Comparison of ENCODE assay signal across 27 cellular contexts in genomic region chr15:65331811-65332210, GRCh38. TPM values are rescaled to one million over a fixed set of nuclear protein-coding genes. Genes with fewer than 3 reads are reported as not detected.
"Had no signal": no experiment of that assay in that cellular context is flagged by ENCODE, and none has a peak within 500 bp of the region (broad histone marks: within the 10 kb centered on the region; RNA-seq: fewer than 3 reads in every experiment).

No MANE protein-coding gene starts in this region.

- H3K4me1 Mint-ChIP-seq: activated CD4-positive, alpha-beta T cell treated with anti-CD3 and anti-CD28 coated beads, Interleukin-2, amount 10 ng/mL, durations not matched to agents 24 days and 14 days; central memory CD8-positive, alpha-beta T cell; stimulated activated naive CD8-positive, alpha-beta T cell treated with anti-CD3 and anti-CD28 coated beads, Interleukin-15, amount 100 ng/mL, for 72 hours had no signal

- H3K27me3 ChIP-seq: gastrocnemius medialis, heart left ventricle had no signal

- H3K27ac Mint-ChIP-seq: activated CD4-positive, alpha-beta T cell treated with anti-CD3 and anti-CD28 coated beads, Interleukin-2, amount 10 ng/mL, durations not matched to agents 24 days and 14 days; activated CD8-positive, alpha-beta T cell treated with anti-CD3 and anti-CD28 coated beads, Interleukin-2, amount 10 ng/mL, durations not matched to agents 7 days and 5 days; activated naive CD4-positive, alpha-beta T cell treated with anti-CD3 and anti-CD28 coated beads for 36 hours; activated naive CD8-positive, alpha-beta T cell treated with anti-CD3 and anti-CD28 coated beads, Interleukin-2, amount 50 U/mL, for 24 hours; stimulated activated naive CD8-positive, alpha-beta T cell treated with anti-CD3 and anti-CD28 coated beads, Interleukin-15, amount 100 ng/mL, for 72 hours; type B pancreatic cell had no signal

- H3K36me3 ChIP-seq: gastrocnemius medialis, heart left ventricle had no signal

- H3K4me1 ChIP-seq: gastrocnemius medialis, psoas muscle had no signal

- FAIRE-seq: small intestine had no signal

- H3K9me3 Mint-ChIP-seq: activated CD4-positive, alpha-beta T cell treated with anti-CD3 and anti-CD28 coated beads, Interleukin-2, amount 10 ng/mL, durations not matched to agents 24 days and 14 days; activated naive CD4-positive, alpha-beta T cell treated with anti-CD3 and anti-CD28 coated beads for 36 hours; activated naive CD8-positive, alpha-beta T cell treated with anti-CD3 and anti-CD28 coated beads, Interleukin-2, amount 50 U/mL, for 24 hours; activated T-cell treated with anti-CD3 and anti-CD28 coated beads, Interleukin-2, amount 50 U/mL, for 4 hours; central memory CD8-positive, alpha-beta T cell; neural crest cell; stimulated activated naive CD8-positive, alpha-beta T cell treated with anti-CD3 and anti-CD28 coated beads, Interleukin-15, amount 100 ng/mL, for 72 hours; type B pancreatic cell had no signal

- H3K4me3 ChIP-seq: coronary artery, gastrocnemius medialis, heart left ventricle, psoas muscle had no signal

- H3K27ac ChIP-seq: coronary artery, gastrocnemius medialis, heart left ventricle, psoas muscle had no signal

- H3K9me3 ChIP-seq: gastrocnemius medialis, heart left ventricle, psoas muscle had no signal

- H3K4me3 Mint-ChIP-seq: activated CD4-positive, alpha-beta T cell treated with anti-CD3 and anti-CD28 coated beads, Interleukin-2, amount 10 ng/mL, durations not matched to agents 24 days and 14 days; activated CD8-positive, alpha-beta T cell treated with anti-CD3 and anti-CD28 coated beads, Interleukin-2, amount 10 ng/mL, durations not matched to agents 7 days and 5 days; activated naive CD4-positive, alpha-beta T cell treated with anti-CD3 and anti-CD28 coated beads for 36 hours; activated naive CD8-positive, alpha-beta T cell treated with anti-CD3 and anti-CD28 coated beads, Interleukin-2, amount 50 U/mL, for 24 hours; activated T-cell treated with anti-CD3 and anti-CD28 coated beads, Interleukin-2, amount 50 U/mL, for 4 hours; central memory CD8-positive, alpha-beta T cell; stimulated activated naive CD8-positive, alpha-beta T cell treated with anti-CD3 and anti-CD28 coated beads, Interleukin-15, amount 100 ng/mL, for 72 hours; type B pancreatic cell had no signal

- H3K27me3 Mint-ChIP-seq: activated naive CD8-positive, alpha-beta T cell treated with anti-CD3 and anti-CD28 coated beads, Interleukin-2, amount 50 U/mL, for 24 hours; type B pancreatic cell had no signal

- DNase-seq: activated CD4-positive, alpha-beta T cell treated with anti-CD3 and anti-CD28 coated beads, Interleukin-2, amount 10 ng/mL, durations not matched to agents 24 days and 14 days; activated CD4-positive, CD25-positive, alpha-beta regulatory T cell; activated CD8-positive, alpha-beta memory T cell treated with anti-CD3 and anti-CD28 coated beads, Interleukin-2, amount 50 U/mL, for 4 hours; activated CD8-positive, alpha-beta T cell treated with anti-CD3 and anti-CD28 coated beads, Interleukin-2, amount 10 ng/mL, durations not matched to agents 7 days and 5 days; activated naive CD4-positive, alpha-beta T cell treated with anti-CD3 and anti-CD28 coated beads for 36 hours; activated naive CD8-positive, alpha-beta T cell treated with anti-CD3 and anti-CD28 coated beads, Interleukin-2, amount 50 U/mL, for 24 hours; activated T-cell treated with anti-CD3 and anti-CD28 coated beads, Interleukin-2, amount 50 U/mL, for 4 hours; anterior cingulate cortex; erythroblast; gastrocnemius medialis; heart left ventricle; kidney glomerular epithelial cell; left ventricle myocardium superior; right cardiac atrium; small intestine; stimulated activated CD4-positive, alpha-beta T cell treated with anti-CD3 and anti-CD28 coated beads, Interleukin-4, amount 100 ng/mL, for 1 hour; stimulated activated naive CD8-positive, alpha-beta T cell treated with anti-CD3 and anti-CD28 coated beads, Interleukin-15, amount 100 ng/mL, for 72 hours; T1000 had no signal

RNA-seq across cellular contexts. Expression of gene RNU5B-1, which starts 27.3 kb away (rescaled TPM):
- total RNA-seq: activated CD4-positive, alpha-beta T cell treated with anti-CD3 and anti-CD28 coated beads, Interleukin-2, amount 10 ng/mL, durations not matched to agents 24 days and 14 days; activated naive CD4-positive, alpha-beta T cell treated with anti-CD3 and anti-CD28 coated beads for 36 hours; gastrocnemius medialis; mononuclear cell; osteoblast; T-helper 1 cell treated with Interleukin-12 subunit alpha and Interleukin-12 subunit beta and Interleukin-4 antibody, amounts not matched to agents 30 ng/mL and 1 ng/mL, for 36 hours had no signal
- polyA plus RNA-seq: heart left ventricle, psoas muscle, right cardiac atrium, small intestine had no signal

RNA-seq across cellular contexts. Expression of gene RNU5A-1, which starts 36.0 kb away (rescaled TPM):
- total RNA-seq: activated CD4-positive, alpha-beta T cell treated with anti-CD3 and anti-CD28 coated beads, Interleukin-2, amount 10 ng/mL, durations not matched to agents 24 days and 14 days; activated CD8-positive, alpha-beta T cell treated with anti-CD3 and anti-CD28 coated beads, Interleukin-2, amount 10 ng/mL, durations not matched to agents 7 days and 5 days; activated naive CD4-positive, alpha-beta T cell treated with anti-CD3 and anti-CD28 coated beads for 36 hours; activated T-cell treated with anti-CD3 and anti-CD28 coated beads, Interleukin-2, amount 50 U/mL, for 4 hours; gastrocnemius medialis; heart left ventricle; left ventricle myocardium superior; mononuclear cell; neural crest cell; osteoblast; psoas muscle; T-helper 1 cell treated with Interleukin-12 subunit alpha and Interleukin-12 subunit beta and Interleukin-4 antibody, amounts not matched to agents 30 ng/mL and 1 ng/mL, for 36 hours; temporal lobe had no signal
- polyA plus RNA-seq: heart left ventricle, psoas muscle, right cardiac atrium, small intestine had no signal

RNA-seq across cellular contexts. Expression of gene IGDCC3, which starts 46.0 kb away (rescaled TPM):
- total RNA-seq: activated CD4-positive, alpha-beta T cell treated with anti-CD3 and anti-CD28 coated beads, Interleukin-2, amount 10 ng/mL, durations not matched to agents 24 days and 14 days; activated CD8-positive, alpha-beta T cell treated with anti-CD3 and anti-CD28 coated beads, Interleukin-2, amount 10 ng/mL, durations not matched to agents 7 days and 5 days; activated naive CD4-positive, alpha-beta T cell treated with anti-CD3 and anti-CD28 coated beads for 36 hours; gastrocnemius medialis; mononuclear cell; osteoblast; psoas muscle; T-helper 1 cell treated with Interleukin-12 subunit alpha and Interleukin-12 subunit beta and Interleukin-4 antibody, amounts not matched to agents 30 ng/mL and 1 ng/mL, for 36 hours had no signal
- polyA plus RNA-seq: psoas muscle had no signal
